ENCODE assay signal across 9 cellular contexts in the genomic region with DNA sequence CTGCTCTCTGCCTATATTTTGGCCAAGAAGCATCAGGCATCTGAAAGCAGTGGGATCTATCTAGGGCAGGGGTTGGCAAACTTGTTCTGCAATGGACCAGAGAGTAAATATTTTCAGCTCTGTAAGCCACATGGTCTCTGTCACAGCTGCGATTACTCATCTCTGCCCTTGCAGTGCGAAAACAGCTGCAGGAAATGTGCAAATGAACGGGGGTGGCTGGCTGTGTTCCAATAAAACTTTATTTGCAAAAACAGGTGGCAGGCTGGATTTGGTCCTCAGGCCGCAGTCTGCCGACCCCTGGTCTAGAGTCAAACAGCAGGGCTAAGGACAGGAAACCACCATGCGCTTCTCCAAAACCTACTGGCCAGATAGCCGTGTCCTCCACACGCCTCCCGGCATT. TPM values are rescaled to one million over a fixed set of nuclear protein-coding genes. Genes with fewer than 3 reads are reported as not detected.
DNase-seq lines count a peak whose midpoint lies in the region; ATAC-seq, FAIRE-seq and TF ChIP-seq lines count a peak whose summit lies in the region.
"Had no signal": no experiment of that assay in that cellular context is flagged by ENCODE, and none has a peak within 500 bp of the region (broad histone marks: within the 10 kb centered on the region; RNA-seq: fewer than 3 reads in every experiment).

No MANE protein-coding gene starts in this region.

- POLR2A ChIA-PET in endothelial cell of umbilical vein (lab: Charles Lee) (no interaction called here), T-cell (lab: Charles Lee) (no interaction called here)

- H3K27me3 Mint-ChIP-seq in T-cell (no peaks in the 10 kb centered on the region), neural progenitor cell (ENCODE audit: insufficient read depth, low read depth) (peaks cover 10% of the 10 kb centered on the region)
- H3K27me3 Mint-ChIP-seq: activated naive CD4-positive, alpha-beta T cell treated with anti-CD3 and anti-CD28 coated beads, Interleukin-2, amount 50 U/mL, for 24 hours had no signal

- dilution Hi-C loops in endothelial cell of umbilical vein (cut with MboI; ENCODE audit: extremely low pct_ligation_motif_present, low sequenced_read_pairs) = no loop called here

- H3K4me3 ChIP-seq in endothelial cell of umbilical vein (replicated peaks in 1 of 3; ENCODE audit: insufficient read depth in 1 of 3, low read depth in 1 of 3, low read length in 3 of 3) (no peak overlapping the region), neural progenitor cell (no peak overlapping the region)

- peaks cover 30% of the 10 kb centered on the region for H3K4me1 ChIP-seq in endothelial cell of umbilical vein (ENCODE audit: control insufficient read depth, extremely low read depth, insufficient read depth, low read length)
- H3K4me1 ChIP-seq in neural progenitor cell = peaks cover 19% of the 10 kb centered on the region

- no peaks in the 10 kb centered on the region for H3K9me1 ChIP-seq in endothelial cell of umbilical vein (replicated peaks; ENCODE audit: control insufficient read depth, extremely low read depth, insufficient read depth, low read length)

- H3K4me2 ChIP-seq in endothelial cell of umbilical vein (ENCODE audit: insufficient read depth, low read length) = peak overlapping the region; percentile 4
- H3K4me2 ChIP-seq in neural progenitor cell = no peak overlapping the region

- H3K9me3 ChIP-seq in endothelial cell of umbilical vein (replicated peaks; ENCODE audit: control insufficient read depth, insufficient read depth, low read length) (no peaks in the 10 kb centered on the region), neural progenitor cell (ENCODE audit: low read depth) (no peaks in the 10 kb centered on the region)

- H3K4me1 Mint-ChIP-seq in T-cell = no peaks in the 10 kb centered on the region
- peaks cover 47% of the 10 kb centered on the region for H3K4me1 Mint-ChIP-seq in neural progenitor cell
- H3K4me1 Mint-ChIP-seq: activated naive CD4-positive, alpha-beta T cell treated with anti-CD3 and anti-CD28 coated beads, Interleukin-2, amount 50 U/mL, for 24 hours had no signal

- H3F3A ChIP-seq in neural progenitor cell (ENCODE audit: low read depth) = peaks cover 10% of the 10 kb centered on the region

- CTCF ChIA-PET in endothelial cell of umbilical vein (lab: Charles Lee) (interaction anchor here (1.0 to 5.4 kb wide), 3 partner anchors 10 to 150 kb away, joined by 7 to 45 read pairs (median 20); no protein-coding TSS in a partner anchor), T-cell (lab: Charles Lee) (interaction anchor here in 1 of 2 donors (0.7 kb wide), 1 partner anchor 215 kb away, joined by 3 read pairs; no protein-coding TSS in a partner anchor)

- intact Hi-C loops in endothelial cell of umbilical vein (cut with micrococcal nuclease) = loop anchor here (2.0 kb wide), 1 partner anchor 125 kb away; no protein-coding TSS in a partner anchor

- TF ChIP-seq CTCF in endothelial cell of umbilical vein (IDR thresholded peaks at IDR 0.05; ENCODE audit: extremely low read depth in 1 of 2, insufficient read depth in 1 of 2, low read depth in 1 of 2, low read length in 2 of 2) = no peak
- TF ChIP-seq CTCF in neural progenitor cell (IDR thresholded peaks at IDR 0.05) = no peak

- H3K27me3 ChIP-seq in endothelial cell of umbilical vein (ENCODE audit: control insufficient read depth in 2 of 2, insufficient read depth in 2 of 2, low read length in 2 of 2) (no peaks in the 10 kb centered on the region), neural progenitor cell (no peaks in the 10 kb centered on the region)

- H3K9me3 Mint-ChIP-seq in T-cell (no peaks in the 10 kb centered on the region), neural progenitor cell (no peaks in the 10 kb centered on the region)
- H3K9me3 Mint-ChIP-seq: activated naive CD4-positive, alpha-beta T cell treated with anti-CD3 and anti-CD28 coated beads, Interleukin-2, amount 50 U/mL, for 24 hours had no signal

- FAIRE-seq in endothelial cell of umbilical vein (lab: Jason Lieb, UNC) = peak; percentile 99

- H3K36me3 Mint-ChIP-seq in T-cell = peaks cover 52% of the 10 kb centered on the region
- peaks cover 12% of the 10 kb centered on the region for H3K36me3 Mint-ChIP-seq in neural progenitor cell

- DNase-seq in DMS53 (lab: John Stamatoyannopoulos, UW) = peak; percentile 90
- peak; percentile 41 for DNase-seq in HS-5 (ENCODE audit: low read depth)
- peak; percentile 96 for DNase-seq in endothelial cell of umbilical vein (ENCODE audit: low read depth, low spot score)
- DNase-seq in putamen (ENCODE audit: low spot score) = peak; percentile 74
- no peak for DNase-seq in T-cell
- DNase-seq in NCI-H2107 (lab: John Stamatoyannopoulos, UW) = no peak
- no peak for DNase-seq in neural progenitor cell (ENCODE audit: low spot score)

- H3K27ac ChIP-seq in endothelial cell of umbilical vein (ENCODE audit: insufficient read depth, low read depth, low read length) (peak overlapping the region; percentile 55), neural progenitor cell (no peak overlapping the region)

- no peak for TF ChIP-seq POLR2A in endothelial cell of umbilical vein (IDR thresholded peaks at IDR 0.05; ENCODE audit: low read depth, low read length)

- ATAC-seq in GM21367 (IDR thresholded peaks at IDR 0.05; ENCODE audit: unreplicated experiment) (peak; percentile 86), T-cell (replicated peaks in 1 of 4) (no peak)

- H3K36me3 ChIP-seq in endothelial cell of umbilical vein (ENCODE audit: control insufficient read depth in 2 of 2, extremely low read depth in 1 of 2, insufficient read depth in 2 of 2, low read length in 2 of 2) (peaks cover 0 to 9% of the 10 kb centered on the region in 2 experiments), neural progenitor cell (no peaks in the 10 kb centered on the region)

- H2AFZ ChIP-seq in endothelial cell of umbilical vein (ENCODE audit: low read depth, low read length) = no peak overlapping the region
- H2AFZ ChIP-seq in neural progenitor cell (replicated peaks) = no peak overlapping the region

- H3K27ac Mint-ChIP-seq in T-cell (no peak overlapping the region), neural progenitor cell (no peak overlapping the region)
- H3K27ac Mint-ChIP-seq: activated naive CD4-positive, alpha-beta T cell treated with anti-CD3 and anti-CD28 coated beads, Interleukin-2, amount 50 U/mL, for 24 hours had no signal

- H3K79me2 ChIP-seq in endothelial cell of umbilical vein (ENCODE audit: control insufficient read depth, insufficient read depth, low read length) = no peaks in the 10 kb centered on the region
- no peaks in the 10 kb centered on the region for H3K79me2 ChIP-seq in neural progenitor cell (ENCODE audit: low read depth)

- H3K9ac ChIP-seq in endothelial cell of umbilical vein (replicated peaks; ENCODE audit: extremely low read depth, insufficient read depth, low read length) = no peak overlapping the region
- no peak overlapping the region for H3K9ac ChIP-seq in neural progenitor cell

- H3K4me3 Mint-ChIP-seq in T-cell = no peak overlapping the region
- H3K4me3 Mint-ChIP-seq in neural progenitor cell = no peak overlapping the region
- H3K4me3 Mint-ChIP-seq: activated naive CD4-positive, alpha-beta T cell treated with anti-CD3 and anti-CD28 coated beads, Interleukin-2, amount 50 U/mL, for 24 hours had no signal

- H4K20me1 ChIP-seq in endothelial cell of umbilical vein (replicated peaks; ENCODE audit: control insufficient read depth, extremely low read depth, insufficient read depth, low read length) = no peaks in the 10 kb centered on the region
- no peaks in the 10 kb centered on the region for H4K20me1 ChIP-seq in neural progenitor cell (ENCODE audit: low read depth)

- no TSS peak for BruUV-seq in endothelial cell of umbilical vein (replicated peaks; lab: Mats Ljungman, UMichigan)

TF ChIP-seq in endothelial cell of umbilical vein, 7 proteins besides CTCF, POLR2A, EP300 and RAD21:
- TF ChIP-seq JUN (IDR thresholded peaks at IDR 0.05; ENCODE audit: borderline replicate concordance, insufficient read depth, insufficient read length, low read depth) (peak; percentile 70), MYC (IDR thresholded peaks at IDR 0.05; ENCODE audit: low read depth, low read length) (peak; percentile 51), POLR2AphosphoS5 (IDR thresholded peaks at IDR 0.05; ENCODE audit: insufficient read depth, low read depth, low read length) (peak; percentile 91), GATA2 (IDR thresholded peaks at IDR 0.05; ENCODE audit: insufficient read depth, insufficient read length, low read depth, low read length) (no peak), FOS (IDR thresholded peaks at IDR 0.05; ENCODE audit: borderline replicate concordance, insufficient read depth, low read length) (peak; percentile 89)
- TF ChIP-seq, protein P1, sequence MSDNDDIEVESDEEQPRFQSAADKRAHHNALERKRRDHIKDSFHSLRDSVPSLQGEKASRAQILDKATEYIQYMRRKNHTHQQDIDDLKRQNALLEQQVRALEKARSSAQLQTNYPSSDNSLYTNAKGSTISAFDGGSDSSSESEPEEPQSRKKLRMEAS (IDR thresholded peaks at IDR 0.05; ENCODE audit: insufficient read depth, insufficient read length) = peak; percentile 69

RNA-seq across cellular contexts. Expression of a gene that starts 48.6 kb away (rescaled TPM):
- total RNA-seq in endothelial cell of umbilical vein (25.6 and 26.3 TPM in 2 replicates), T-cell (10 to 100 TPM in 4 of 5 donors, 1 to 10 TPM in 1; 9.4 to 20.7 (median 15.8) TPM), neural progenitor cell (ENCODE audit: low replicate concordance) (14.0 and 20.1 TPM in 2 replicates)
- 10.6 and 13.0 TPM in 2 replicates for polyA plus RNA-seq in endothelial cell of umbilical vein
- 10.6 and 11.2 TPM in 2 replicates for polyA plus RNA-seq in endothelial cell of umbilical vein (2011; cell fraction: cytosol; rRNA removed)
- polyA plus RNA-seq in endothelial cell of umbilical vein (2011; cell fraction: nucleus; rRNA removed) = 28.3 and 29.2 TPM in 2 replicates
- polyA plus RNA-seq in endothelial cell of umbilical vein (2012) = 22.9 and 25.7 TPM in 2 replicates
- 10.0 and 11.8 TPM in 2 replicates for polyA minus RNA-seq in endothelial cell of umbilical vein
- polyA minus RNA-seq in endothelial cell of umbilical vein (2011; cell fraction: cytosol; rRNA and poly(A)+ RNA removed) = 1.1 TPM
- 15.6 and 18.8 TPM in 2 replicates for polyA minus RNA-seq in endothelial cell of umbilical vein (2011; cell fraction: nucleus; rRNA and poly(A)+ RNA removed)

RNA-seq across cellular contexts. Expression of a gene that starts 48.6 kb away (rescaled TPM):
- total RNA-seq in endothelial cell of umbilical vein = 17.3 and 20.7 TPM in 2 replicates
- 10.4 and 10.6 TPM in 2 replicates for polyA plus RNA-seq in endothelial cell of umbilical vein
- 6.7 and 9.2 TPM in 2 replicates for polyA plus RNA-seq in endothelial cell of umbilical vein (2011; cell fraction: cytosol; rRNA removed)
- 29.7 and 32.7 TPM in 2 replicates for polyA plus RNA-seq in endothelial cell of umbilical vein (2011; cell fraction: nucleus; rRNA removed)
- polyA plus RNA-seq in endothelial cell of umbilical vein (2012) = 8.9 and 9.1 TPM in 2 replicates
- polyA minus RNA-seq in endothelial cell of umbilical vein = 14.2 and 14.3 TPM in 2 replicates
- polyA minus RNA-seq in endothelial cell of umbilical vein (2011; cell fraction: cytosol; rRNA and poly(A)+ RNA removed) = 10.4 TPM
- polyA minus RNA-seq in endothelial cell of umbilical vein (2011; cell fraction: nucleus; rRNA and poly(A)+ RNA removed) = 22.2 and 37.1 TPM in 2 replicates
- total RNA-seq in T-cell = 10 to 100 TPM; 25.6 to 40.9 (median 35.3) TPM
- 19.9 and 24.2 TPM in 2 replicates for total RNA-seq in neural progenitor cell (ENCODE audit: low replicate concordance)

Comparison
In these comparisons a context has a peak if more than half of its experiments do, and no peak if none do; other contexts are left out.
1. DNase-seq: peak in DMS53 (single experiment), HS-5 (single experiment), endothelial cell of umbilical vein (single experiment) and putamen (single experiment); none in T-cell (0 of 34), NCI-H2107 (single experiment) and neural progenitor cell (single experiment).